In genomic region chr1:111142358-111142975, GRCh38 we compare ENCODE assay signal across 1 cellular context.
A peak's percentile ranks its signal among the peaks of the same experiment; 100 is the strongest.
TF ChIP-seq lines count a peak whose summit lies in the region.

No MANE protein-coding gene starts in this region.

TF ChIP-seq in HepG2, 621 proteins besides CTCF, POLR2A, EP300 and RAD21 (continued from another document):
- TF ChIP-seq, protein P1, sequence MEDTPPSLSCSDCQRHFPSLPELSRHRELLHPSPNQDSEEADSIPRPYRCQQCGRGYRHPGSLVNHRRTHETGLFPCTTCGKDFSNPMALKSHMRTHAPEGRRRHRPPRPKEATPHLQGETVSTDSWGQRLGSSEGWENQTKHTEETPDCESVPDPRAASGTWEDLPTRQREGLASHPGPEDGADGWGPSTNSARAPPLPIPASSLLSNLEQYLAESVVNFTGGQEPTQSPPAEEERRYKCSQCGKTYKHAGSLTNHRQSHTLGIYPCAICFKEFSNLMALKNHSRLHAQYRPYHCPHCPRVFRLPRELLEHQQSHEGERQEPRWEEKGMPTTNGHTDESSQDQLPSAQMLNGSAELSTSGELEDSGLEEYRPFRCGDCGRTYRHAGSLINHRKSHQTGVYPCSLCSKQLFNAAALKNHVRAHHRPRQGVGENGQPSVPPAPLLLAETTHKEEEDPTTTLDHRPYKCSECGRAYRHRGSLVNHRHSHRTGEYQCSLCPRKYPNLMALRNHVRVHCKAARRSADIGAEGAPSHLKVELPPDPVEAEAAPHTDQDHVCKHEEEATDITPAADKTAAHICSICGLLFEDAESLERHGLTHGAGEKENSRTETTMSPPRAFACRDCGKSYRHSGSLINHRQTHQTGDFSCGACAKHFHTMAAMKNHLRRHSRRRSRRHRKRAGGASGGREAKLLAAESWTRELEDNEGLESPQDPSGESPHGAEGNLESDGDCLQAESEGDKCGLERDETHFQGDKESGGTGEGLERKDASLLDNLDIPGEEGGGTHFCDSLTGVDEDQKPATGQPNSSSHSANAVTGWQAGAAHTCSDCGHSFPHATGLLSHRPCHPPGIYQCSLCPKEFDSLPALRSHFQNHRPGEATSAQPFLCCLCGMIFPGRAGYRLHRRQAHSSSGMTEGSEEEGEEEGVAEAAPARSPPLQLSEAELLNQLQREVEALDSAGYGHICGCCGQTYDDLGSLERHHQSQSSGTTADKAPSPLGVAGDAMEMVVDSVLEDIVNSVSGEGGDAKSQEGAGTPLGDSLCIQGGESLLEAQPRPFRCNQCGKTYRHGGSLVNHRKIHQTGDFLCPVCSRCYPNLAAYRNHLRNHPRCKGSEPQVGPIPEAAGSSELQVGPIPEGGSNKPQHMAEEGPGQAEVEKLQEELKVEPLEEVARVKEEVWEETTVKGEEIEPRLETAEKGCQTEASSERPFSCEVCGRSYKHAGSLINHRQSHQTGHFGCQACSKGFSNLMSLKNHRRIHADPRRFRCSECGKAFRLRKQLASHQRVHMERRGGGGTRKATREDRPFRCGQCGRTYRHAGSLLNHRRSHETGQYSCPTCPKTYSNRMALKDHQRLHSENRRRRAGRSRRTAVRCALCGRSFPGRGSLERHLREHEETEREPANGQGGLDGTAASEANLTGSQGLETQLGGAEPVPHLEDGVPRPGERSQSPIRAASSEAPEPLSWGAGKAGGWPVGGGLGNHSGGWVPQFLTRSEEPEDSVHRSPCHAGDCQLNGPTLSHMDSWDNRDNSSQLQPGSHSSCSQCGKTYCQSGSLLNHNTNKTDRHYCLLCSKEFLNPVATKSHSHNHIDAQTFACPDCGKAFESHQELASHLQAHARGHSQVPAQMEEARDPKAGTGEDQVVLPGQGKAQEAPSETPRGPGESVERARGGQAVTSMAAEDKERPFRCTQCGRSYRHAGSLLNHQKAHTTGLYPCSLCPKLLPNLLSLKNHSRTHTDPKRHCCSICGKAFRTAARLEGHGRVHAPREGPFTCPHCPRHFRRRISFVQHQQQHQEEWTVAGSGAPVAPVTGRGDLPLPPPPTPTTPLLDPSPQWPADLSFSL (CRISPR knock-in tag; IDR thresholded peaks at IDR 0.05) = peak; percentile 55; the same call in 1 of the 2 replicates
- TF ChIP-seq SSRP1 (CRISPR knock-in tag; IDR thresholded peaks at IDR 0.05) (0 out of 2 replicates have a peak, but pooled peaks have one; percentile 35), ZNF3 (CRISPR knock-in tag; IDR thresholded peaks at IDR 0.05) (0 out of 2 replicates have a peak, but pooled peaks have one; percentile 32), ZBTB21 (CRISPR knock-in tag; IDR thresholded peaks at IDR 0.05) (no peak), HNF4A (CRISPR knock-in tag; IDR thresholded peaks at IDR 0.05) (0 out of 2 replicates have a peak, but pooled peaks have one; percentile 35), RARA (CRISPR knock-in tag; IDR thresholded peaks at IDR 0.05) (0 out of 2 replicates have a peak, but pooled peaks have one; percentile 10), GFI1 (CRISPR knock-in tag; IDR thresholded peaks at IDR 0.05; ENCODE audit: borderline replicate concordance) (no peak), MIER3 (CRISPR knock-in tag; IDR thresholded peaks at IDR 0.05; ENCODE audit: borderline replicate concordance) (0 out of 2 replicates have a peak, but pooled peaks have one; percentile 43), ZNF121 (CRISPR knock-in tag; IDR thresholded peaks at IDR 0.05) (peak; percentile 55; the same call in 1 of the 2 replicates), THAP9 (CRISPR knock-in tag; IDR thresholded peaks at IDR 0.05; ENCODE audit: borderline replicate concordance) (no peak), FOXP1 (IDR thresholded peaks at IDR 0.05) (peak; percentile 27; the same call in 1 of the 2 replicates), FOXP1 (CRISPR knock-in tag; IDR thresholded peaks at IDR 0.05) (peak; percentile 88), ZNF577 (CRISPR knock-in tag; IDR thresholded peaks at IDR 0.05; ENCODE audit: borderline replicate concordance, low read depth) (no peak), LCORL (IDR thresholded peaks at IDR 0.05) (peak; percentile 44; the same call in 1 of the 2 replicates), LCORL (CRISPR knock-in tag; IDR thresholded peaks at IDR 0.05) (0 out of 2 replicates have a peak, but pooled peaks have one; percentile 36), HDAC1 (CRISPR knock-in tag; IDR thresholded peaks at IDR 0.05) (peak; percentile 39; the same call in 1 of the 2 replicates), SETDB1 (CRISPR knock-in tag; IDR thresholded peaks at IDR 0.05; ENCODE audit: borderline replicate concordance) (no peak)
